19 cellular contexts compared by ENCODE assay signal in genomic region chr12:103586132-103586531, GRCh38. TPM values are rescaled to one million over a fixed set of nuclear protein-coding genes. Genes with fewer than 3 reads are reported as not detected.
DNase-seq lines count a peak whose midpoint lies in the region; TF ChIP-seq lines count a peak whose summit lies in the region.
"Had no signal": no experiment of that assay in that cellular context is flagged by ENCODE, and none has a peak within 500 bp of the region (broad histone marks: within the 10 kb centered on the region; RNA-seq: fewer than 3 reads in every experiment).

No MANE protein-coding gene starts in this region.

- peak; percentile 14 for TF ChIP-seq CTCF in hepatocyte (IDR thresholded peaks at IDR 0.05; ENCODE audit: poor library complexity)
- TF ChIP-seq CTCF in ovary (IDR thresholded peaks at IDR 0.05), result no peak

- peak; percentile 39 for DNase-seq in DMS53 (lab: John Stamatoyannopoulos, UW)
- DNase-seq in DMS53 treated with DMSO at 0.1 percent for 48 hours (lab: John Stamatoyannopoulos, UW; ENCODE audit: unreplicated experiment), result no peak
- DNase-seq in HT-29 (ENCODE audit: low spot score), result peak; percentile 28
- peak; percentile 18 for DNase-seq in astrocyte of the hippocampus (ENCODE audit: low read depth, low spot score)
- DNase-seq in hepatocyte (ENCODE audit: low spot score), result no peak
- no peak for DNase-seq in occipital lobe (lab: John Stamatoyannopoulos, UW)
- no peak for DNase-seq in ovary
- DNase-seq in RPMI8226, result no peak
- DNase-seq: activated CD4-positive, alpha-beta memory T cell treated with anti-CD3 and anti-CD28 coated beads for 36 hours; activated T-cell treated with anti-CD3 and anti-CD28 coated beads, Interleukin-2, amount 50 U/mL, for 72 hours; CD4-positive, CD25-positive, alpha-beta regulatory T cell; EL; immature natural killer cell; mesendoderm; NCI-H2227 treated with DMSO at 0.1 percent for 48 hours; right lobe of liver had no signal

- H3K4me3 ChIP-seq in hepatocyte (no peak overlapping the region), ovary (no peak overlapping the region)
- H3K4me3 ChIP-seq: right lobe of liver, thoracic aorta had no signal

- no peaks in the 10 kb centered on the region for H3K79me2 ChIP-seq in hepatocyte

- TF ChIP-seq POLR2A in ovary (IDR thresholded peaks at IDR 0.05), result no peak

- no peak overlapping the region for H3K4me2 ChIP-seq in hepatocyte

- H3K9me3 ChIP-seq in hepatocyte (ENCODE audit: low read depth), result no peaks in the 10 kb centered on the region
- H3K9me3 ChIP-seq in ovary, result no peaks in the 10 kb centered on the region
- H3K9me3 ChIP-seq: right lobe of liver, thoracic aorta had no signal

- no peak overlapping the region for H2AFZ ChIP-seq in hepatocyte

- H3K36me3 ChIP-seq in hepatocyte (replicated peaks; ENCODE audit: insufficient read depth, low read depth) (no peaks in the 10 kb centered on the region), ovary (no peaks in the 10 kb centered on the region)
- H3K36me3 ChIP-seq: right lobe of liver, thoracic aorta had no signal

- no peak for TF ChIP-seq EP300 in ovary (IDR thresholded peaks at IDR 0.05)

- intact Hi-C loops in ovary (cut with DNase I), result no loop called here

- H3K4me1 ChIP-seq in hepatocyte (ENCODE audit: insufficient read depth), result no peaks in the 10 kb centered on the region
- H3K4me1 ChIP-seq in ovary (ENCODE audit: insufficient read depth), result peaks cover 1% of the 10 kb centered on the region
- H3K4me1 ChIP-seq: right lobe of liver had no signal

- H3K27ac ChIP-seq in hepatocyte (no peak overlapping the region), ovary (no peak overlapping the region)
- H3K27ac ChIP-seq: right lobe of liver, thoracic aorta had no signal

- WGBS in hepatocyte (ENCODE audit: low lambda C conversion rate, missing lambda C conversion rate), result 84% methylated on average over 1 of the region's 1 CpG
- 43 to 59% (median 43%) methylated on average over 1 of the region's 1 CpG for WGBS in ovary, 3 donors

- no peaks in the 10 kb centered on the region for H4K20me1 ChIP-seq in hepatocyte (ENCODE audit: insufficient read depth, poor library complexity, severe bottlenecking)

- H3K9me2 ChIP-seq in hepatocyte (replicated peaks; ENCODE audit: insufficient read depth), result no peaks in the 10 kb centered on the region

- H3K27me3 ChIP-seq in hepatocyte, result peaks cover 5% of the 10 kb centered on the region
- H3K27me3 ChIP-seq in ovary, result no peaks in the 10 kb centered on the region
- H3K27me3 ChIP-seq: right lobe of liver had no signal

RNA-seq across cellular contexts. Expression of gene STAB2, which starts 0.9 kb away (rescaled TPM):
- 0.05 TPM in 1 of 2 replicates, not detected in the other for total RNA-seq in HT-29 (2014; rRNA removed; shearing (Covaris generic))
- total RNA-seq in hepatocyte, result 0.08 TPM in 1 of 2 replicates, not detected in the other
- polyA plus RNA-seq in hepatocyte, result 0.26 TPM in 1 of 2 replicates, not detected in the other
- not detected for total RNA-seq in occipital lobe
- total RNA-seq in ovary, result 1 to 10 TPM in 3 of 7 donors, under 1 TPM in 4; 0.05 to 9.3 (median 0.86) TPM
- 1 to 10 TPM in 1 of 2 donors, under 1 TPM in 1; 0.36 to 6.4 TPM for polyA plus RNA-seq in ovary
- total RNA-seq: A172; activated CD4-positive, alpha-beta memory T cell treated with anti-CD3 and anti-CD28 coated beads for 36 hours; activated T-cell treated with anti-CD3 and anti-CD28 coated beads, Interleukin-2, amount 50 U/mL, for 72 hours; CD4-positive, CD25-positive, alpha-beta regulatory T cell; H1; thoracic aorta had no signal
- polyA plus RNA-seq: CD4-positive, CD25-positive, alpha-beta regulatory T cell; H1; immature natural killer cell had no signal

Comparison
In these comparisons a context has a peak if more than half of its experiments do, and no peak if none do; other contexts are left out.
1. DNase-seq: peak in DMS53 (single experiment), HT-29 (single experiment) and astrocyte of the hippocampus (single experiment); none in DMS53 treated with DMSO at 0.1 percent for 48 hours (single experiment), hepatocyte (single experiment), occipital lobe (single experiment), ovary (0 of 5) and RPMI8226 (single experiment).